Comparison of ENCODE assay signal across 26 cellular contexts in the genomic region with DNA sequence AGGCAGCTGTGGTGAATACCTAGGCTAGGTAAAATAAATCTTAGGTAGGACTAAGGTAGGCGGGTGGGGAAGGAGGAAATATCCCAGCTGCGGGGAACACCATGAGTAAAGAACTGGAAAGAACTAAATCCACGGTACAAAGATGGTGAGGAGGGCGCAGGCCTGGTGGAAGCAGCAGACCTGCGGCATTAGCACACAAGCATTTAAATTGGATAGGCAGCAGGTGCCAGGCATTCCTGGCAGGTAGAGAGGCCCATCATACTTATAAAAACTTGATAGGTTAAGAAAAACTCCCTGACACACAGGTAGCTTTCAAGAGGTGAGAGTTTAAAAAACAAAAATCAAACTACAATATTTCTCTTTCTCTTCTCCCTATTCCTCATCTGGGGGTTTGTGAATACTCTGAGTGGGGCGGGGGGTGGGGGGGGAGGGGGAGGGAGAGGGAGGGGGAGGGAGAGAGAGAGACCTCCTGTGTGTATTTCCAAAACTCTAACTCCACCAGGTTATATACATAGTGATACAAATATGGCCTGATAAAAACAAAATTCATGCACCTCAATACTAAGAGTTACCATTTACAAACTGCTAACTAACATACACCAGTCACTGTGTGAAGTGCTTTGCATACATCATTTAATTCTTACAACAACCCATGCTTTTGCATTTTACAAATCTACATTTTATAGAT. TPM values are rescaled to one million over a fixed set of nuclear protein-coding genes. Genes with fewer than 3 reads are reported as not detected.
A peak's percentile ranks its signal among the peaks of the same experiment; 100 is the strongest.
DNase-seq lines count a peak whose midpoint lies in the region; ATAC-seq, FAIRE-seq and TF ChIP-seq lines count a peak whose summit lies in the region.
"Had no signal": no experiment of that assay in that cellular context is flagged by ENCODE, and none has a peak within 500 bp of the region (broad histone marks: within the 10 kb centered on the region; RNA-seq: fewer than 3 reads in every experiment).

No MANE protein-coding gene starts in this region.

- no peak for TF ChIP-seq RAD21 in HepG2 (CRISPR knock-in tag; IDR thresholded peaks at IDR 0.05)

- H3K4me1 Mint-ChIP-seq in T-cell = peaks cover 15 to 44% (median 42%) of the 10 kb centered on the region in 3 donors
- peaks cover 36% of the 10 kb centered on the region for H3K4me1 Mint-ChIP-seq in activated naive CD8-positive, alpha-beta T cell treated with anti-CD3 and anti-CD28 coated beads, Interleukin-2, amount 50 U/mL, for 24 hours
- no peaks in the 10 kb centered on the region for H3K4me1 Mint-ChIP-seq in MCF 10A (ENCODE audit: insufficient read depth, unreplicated experiment)

- no peak for ATAC-seq in HepG2
- no peak for ATAC-seq in right lobe of liver
- no peak for ATAC-seq in T-cell (replicated peaks in 1 of 4)
- no peak for ATAC-seq in activated naive CD8-positive, alpha-beta T cell treated with anti-CD3 and anti-CD28 coated beads, Interleukin-2, amount 50 U/mL, for 24 hours
- ATAC-seq: foreskin keratinocyte, heart right ventricle, right cardiac atrium had no signal

- H3K4me3 Mint-ChIP-seq in T-cell (peak overlapping the region in 1 of 3 donors; percentile 64), MCF 10A (ENCODE audit: unreplicated experiment) (no peak overlapping the region)
- peak overlapping the region; percentile 2 for H3K4me3 Mint-ChIP-seq in activated naive CD8-positive, alpha-beta T cell treated with anti-CD3 and anti-CD28 coated beads, Interleukin-2, amount 50 U/mL, for 24 hours
- H3K4me3 Mint-ChIP-seq: activated CD4-positive, alpha-beta T cell treated with anti-CD3 and anti-CD28 coated beads, Interleukin-2, amount 10 ng/mL, durations not matched to agents 7 days and 5 days; brain had no signal

- CTCF ChIA-PET in HepG2 (lab: Yijun Ruan, JAX; ENCODE audit: low intra/inter-chr PET ratio, low total read pairs) (no interaction called here), T-cell (lab: Charles Lee) (interaction anchor here in 1 of 2 donors (0.5 kb wide), 1 partner anchor 84 kb away, joined by 3 read pairs; no protein-coding TSS in a partner anchor), MCF 10A (lab: Yijun Ruan, JAX) (no interaction called here)

- in situ Hi-C loops in HepG2 (cut with HindIII; ENCODE audit: extremely low pct_ligation_motif_present, low pct_unique_long_range_greater_than_20kb) = no loop called here
- in situ Hi-C loops in ACHN (cut with HindIII; ENCODE audit: low pct_ligation_motif_present, low pct_unique_long_range_greater_than_20kb, low sequenced_read_pairs) = no loop called here

- no peak overlapping the region for H3K4me2 ChIP-seq in HepG2 (ENCODE audit: low read depth, low read length)

- no peaks in the 10 kb centered on the region for H4K20me1 ChIP-seq in HepG2 (ENCODE audit: insufficient read depth, low read length)

- FAIRE-seq in HepG2 (lab: Jason Lieb, UNC) = no peak
- FAIRE-seq: RCC 7860 had no signal

- H3K9me3 ChIP-seq in HepG2 (ENCODE audit: low read length) (no peaks in the 10 kb centered on the region), right lobe of liver (no peaks in the 10 kb centered on the region), esophagus muscularis mucosa (no peaks in the 10 kb centered on the region)
- H3K9me3 ChIP-seq: esophagus squamous epithelium, heart right ventricle, tibial nerve had no signal

- no peak overlapping the region for H3K9ac ChIP-seq in HepG2 (ENCODE audit: insufficient read depth, low read depth, low read length)

- BruUV-seq in HepG2 (replicated peaks; lab: Mats Ljungman, UMichigan) (no TSS peak), MCF 10A (replicated peaks; lab: Mats Ljungman, UMichigan) (no TSS peak)

- no peaks in the 10 kb centered on the region for H3K27me3 ChIP-seq in HepG2 (ENCODE audit: control insufficient read depth in 1 of 2, insufficient read depth in 2 of 2, low read length in 2 of 2)
- H3K27me3 ChIP-seq in right lobe of liver = no peaks in the 10 kb centered on the region
- no peaks in the 10 kb centered on the region for H3K27me3 ChIP-seq in esophagus muscularis mucosa
- H3K27me3 ChIP-seq: esophagus squamous epithelium, foreskin keratinocyte, heart right ventricle, tibial nerve had no signal

- no peaks in the 10 kb centered on the region for H3K9me3 Mint-ChIP-seq in T-cell
- H3K9me3 Mint-ChIP-seq in activated naive CD8-positive, alpha-beta T cell treated with anti-CD3 and anti-CD28 coated beads, Interleukin-2, amount 50 U/mL, for 24 hours = no peaks in the 10 kb centered on the region
- no peaks in the 10 kb centered on the region for H3K9me3 Mint-ChIP-seq in MCF 10A (ENCODE audit: unreplicated experiment)
- H3K9me3 Mint-ChIP-seq: activated CD4-positive, alpha-beta T cell treated with anti-CD3 and anti-CD28 coated beads, Interleukin-2, amount 10 ng/mL, durations not matched to agents 7 days and 5 days; brain had no signal

- intact Hi-C loops in HepG2 (cut with micrococcal nuclease; ENCODE audit: unreplicated experiment) (no loop called here), right lobe of liver (cut with DNase I) (no loop called here), MCF 10A (cut with micrococcal nuclease) (no loop called here), esophagus muscularis mucosa (cut with DNase I) (no loop called here)

- H3K79me2 ChIP-seq in HepG2 (ENCODE audit: insufficient read depth, low read length) = peaks cover 23% of the 10 kb centered on the region

- H3K36me3 Mint-ChIP-seq in T-cell (no peaks in the 10 kb centered on the region), MCF 10A (ENCODE audit: insufficient read depth, unreplicated experiment) (no peaks in the 10 kb centered on the region)
- peaks cover 5% of the 10 kb centered on the region for H3K36me3 Mint-ChIP-seq in activated naive CD8-positive, alpha-beta T cell treated with anti-CD3 and anti-CD28 coated beads, Interleukin-2, amount 50 U/mL, for 24 hours (ENCODE audit: low read depth)

- TF ChIP-seq CTCF in HepG2 (CRISPR knock-in tag; IDR thresholded peaks at IDR 0.05) (no peak), right lobe of liver (IDR thresholded peaks at IDR 0.05) (no peak), MCF 10A (IDR thresholded peaks at IDR 0.05; ENCODE audit: unreplicated experiment) (no peak), esophagus muscularis mucosa (IDR thresholded peaks at IDR 0.05) (no peak)

- 0 out of 5 replicates have a peak, but pooled peaks cover 0 to under 1% of the 10 kb centered on the region in 2 experiments for H3K36me3 ChIP-seq in HepG2 (replicated peaks in 1 of 2; ENCODE audit: control insufficient read depth in 1 of 2, insufficient read depth in 2 of 2, low read length in 2 of 2)
- no peaks in the 10 kb centered on the region for H3K36me3 ChIP-seq in right lobe of liver
- no peaks in the 10 kb centered on the region for H3K36me3 ChIP-seq in esophagus muscularis mucosa
- H3K36me3 ChIP-seq: esophagus squamous epithelium, tibial nerve had no signal

- POLR2A ChIA-PET in HepG2 (lab: Yijun Ruan, JAX) = no interaction called here
- POLR2A ChIA-PET in T-cell (lab: Charles Lee) = no interaction called here
- POLR2A ChIA-PET in MCF 10A (lab: Yijun Ruan, JAX) = no interaction called here

- 95% methylated on average over 6 of the region's 6 CpGs for WGBS in HepG2 (ENCODE audit: low lambda C conversion rate)
- WGBS in right lobe of liver (ENCODE audit: insufficient coverage, low coverage, low lambda C conversion rate, missing lambda C conversion rate) = 93% methylated on average over 3 of the region's 6 CpGs
- 88% methylated on average over 6 of the region's 6 CpGs for WGBS in esophagus muscularis mucosa

- H3K4me3 ChIP-seq in HepG2 (replicated peaks in 1 of 3; ENCODE audit: insufficient read depth in 1 of 3, low read depth in 2 of 3, low read length in 3 of 3) (no peak overlapping the region), right lobe of liver (no peak overlapping the region), esophagus muscularis mucosa (no peak overlapping the region)
- H3K4me3 ChIP-seq: esophagus squamous epithelium, heart right ventricle, tibial nerve had no signal

- H3K27ac Mint-ChIP-seq in T-cell (peak overlapping the region; percentile 53 to 81), MCF 10A (ENCODE audit: low read depth, unreplicated experiment) (no peak overlapping the region)
- H3K27ac Mint-ChIP-seq in activated naive CD8-positive, alpha-beta T cell treated with anti-CD3 and anti-CD28 coated beads, Interleukin-2, amount 50 U/mL, for 24 hours = peak overlapping the region; percentile 76
- H3K27ac Mint-ChIP-seq: activated CD4-positive, alpha-beta T cell treated with anti-CD3 and anti-CD28 coated beads, Interleukin-2, amount 10 ng/mL, durations not matched to agents 7 days and 5 days; brain had no signal

- H3K4me1 ChIP-seq in HepG2 (ENCODE audit: insufficient read depth, low read length) (peaks cover 9% of the 10 kb centered on the region), right lobe of liver (peaks cover 0 to 6% (median 0%) of the 10 kb centered on the region in 4 donors), esophagus muscularis mucosa (peaks cover 8 to 24% (median 20%) of the 10 kb centered on the region in 4 donors)

- DNase-seq in HepG2 (ENCODE audit: low spot score) = no peak
- no peak for DNase-seq in right lobe of liver
- no peak for DNase-seq in T-cell
- no peak for DNase-seq in activated naive CD8-positive, alpha-beta T cell treated with anti-CD3 and anti-CD28 coated beads, Interleukin-2, amount 50 U/mL, for 24 hours
- DNase-seq in MCF 10A (ENCODE audit: unreplicated experiment) = no peak
- no peak for DNase-seq in ACHN
- DNase-seq in esophagus muscularis mucosa (ENCODE audit: extremely low spot score) = no peak
- DNase-seq: activated CD4-positive, alpha-beta T cell treated with anti-CD3 and anti-CD28 coated beads, Interleukin-2, amount 10 ng/mL, durations not matched to agents 7 days and 5 days; activated gamma-delta T cell; amniotic stem cell; C1 segment of cervical spinal cord; cerebellar nuclear complex; DMS79 treated with DMSO at 0.1 percent for 48 hours; esophagus squamous epithelium; foreskin keratinocyte; GF-D8; heart right ventricle; NCI-H1048; NCI-H1694; NCI-H748 treated with DMSO at 0.1 percent for 48 hours; right cardiac atrium; SIG-M5; T1000 had no signal

- no peak overlapping the region for H3K27ac ChIP-seq in HepG2 (ENCODE audit: extremely low read length, insufficient read depth, low read length)
- H3K27ac ChIP-seq in right lobe of liver = no peak overlapping the region
- no peak overlapping the region for H3K27ac ChIP-seq in esophagus muscularis mucosa (replicated peaks in 1 of 4)
- H3K27ac ChIP-seq: esophagus squamous epithelium, foreskin keratinocyte, heart right ventricle, tibial nerve had no signal

- H3K27me3 Mint-ChIP-seq in T-cell = no peaks in the 10 kb centered on the region
- H3K27me3 Mint-ChIP-seq in activated naive CD8-positive, alpha-beta T cell treated with anti-CD3 and anti-CD28 coated beads, Interleukin-2, amount 50 U/mL, for 24 hours = no peaks in the 10 kb centered on the region
- H3K27me3 Mint-ChIP-seq in MCF 10A (ENCODE audit: insufficient read depth, unreplicated experiment) = no peaks in the 10 kb centered on the region
- H3K27me3 Mint-ChIP-seq: activated CD4-positive, alpha-beta T cell treated with anti-CD3 and anti-CD28 coated beads, Interleukin-2, amount 10 ng/mL, durations not matched to agents 7 days and 5 days; brain had no signal

- no peak overlapping the region for H2AFZ ChIP-seq in HepG2 (ENCODE audit: low read length)

- TF ChIP-seq POLR2A in HepG2 (IDR thresholded peaks at IDR 0.05; ENCODE audit: insufficient read depth in 1 of 2, low read depth in 2 of 2, low read length in 2 of 2) (no peak), right lobe of liver (IDR thresholded peaks at IDR 0.05) (no peak), esophagus muscularis mucosa (IDR thresholded peaks at IDR 0.05; ENCODE audit: low read depth) (no peak)

- TF ChIP-seq EP300 in HepG2 (IDR thresholded peaks at IDR 0.05; ENCODE audit: low read depth in 2 of 2, low read length in 2 of 2) (no peak), HepG2 (CRISPR knock-in tag; IDR thresholded peaks at IDR 0.05; ENCODE audit: borderline replicate concordance) (no peak), esophagus muscularis mucosa (IDR thresholded peaks at IDR 0.05) (no peak)

RNA-seq across cellular contexts. Expression of a gene that starts 13.5 kb away (rescaled TPM):
- total RNA-seq in HepG2 (2016; rRNA removed; fragmentation: Illumina TruSeq; extraction: Trizol) (10.3 and 15.2 TPM in 2 replicates), right lobe of liver (10 to 100 TPM; 12.7 to 30.5 (median 20.5) TPM), T-cell (100 to 1,000 TPM; 170 to 283 (median 177) TPM), MCF 10A (2022) (75.8 and 108 TPM in 2 replicates), esophagus muscularis mucosa (10 to 100 TPM; 27.8 to 53.2 (median 41.9) TPM)
- total RNA-seq in HepG2 (2016; cell fraction: cytosol; rRNA removed; fragmentation: Illumina TruSeq; extraction: Trizol; ENCODE audit: low read depth) = 2.4 and 3.1 TPM in 2 replicates
- 9.4 and 12.9 TPM in 2 replicates for total RNA-seq in HepG2 (2016; cell fraction: insoluble cytoplasmic fraction; rRNA removed; fragmentation: Illumina TruSeq; extraction: Trizol)
- total RNA-seq in HepG2 (2016; cell fraction: membrane; rRNA removed; fragmentation: Illumina TruSeq; extraction: Trizol) = 7.2 and 7.6 TPM in 2 replicates
- 20.2 and 27.8 TPM in 2 replicates for total RNA-seq in HepG2 (2016; cell fraction: nucleus; rRNA removed; fragmentation: Illumina TruSeq; extraction: Trizol)
- polyA plus RNA-seq in HepG2 (2011; rRNA removed) = 9.4 and 9.8 TPM in 2 replicates
- polyA plus RNA-seq in HepG2 (2011; cell fraction: cytosol; rRNA removed) = 4.3 and 6.0 TPM in 2 replicates
- 13.6 and 15.8 TPM in 2 replicates for polyA plus RNA-seq in HepG2 (2011; cell fraction: nucleus; rRNA removed)
- 7.2 and 9.5 TPM in 2 replicates for polyA plus RNA-seq in HepG2 (2012)
- polyA plus RNA-seq in HepG2 (2016; cell fraction: cytosol; fragmentation: Illumina TruSeq; extraction: Trizol; ENCODE audit: low read depth) = 0.59 and 1.3 TPM in 2 replicates
- polyA plus RNA-seq in HepG2 (2016; cell fraction: insoluble cytoplasmic fraction; fragmentation: Illumina TruSeq; extraction: Trizol; ENCODE audit: low read depth) = 7.3 and 8.6 TPM in 2 replicates
- 1.5 and 1.9 TPM in 2 replicates for polyA plus RNA-seq in HepG2 (2016; cell fraction: membrane; fragmentation: Illumina TruSeq; extraction: Trizol; ENCODE audit: low read depth)
- 14.2 and 15.4 TPM in 2 replicates for polyA plus RNA-seq in HepG2 (2016; cell fraction: nucleus; fragmentation: Illumina TruSeq; extraction: Trizol; ENCODE audit: insufficient read depth, low read depth)
- 8.6 and 11.3 TPM in 2 replicates for polyA minus RNA-seq in HepG2 (2011; rRNA and poly(A)+ RNA removed; ENCODE audit: low replicate concordance)
- polyA minus RNA-seq in HepG2 (2011; cell fraction: cytosol; rRNA and poly(A)+ RNA removed) = 17.2 and 18.3 TPM in 2 replicates
- polyA minus RNA-seq in HepG2 (2011; cell fraction: nucleus; rRNA and poly(A)+ RNA removed) = 41.1 and 50.6 TPM in 2 replicates
